Comparison of ENCODE assay signal across 19 cellular contexts in the genomic region with DNA sequence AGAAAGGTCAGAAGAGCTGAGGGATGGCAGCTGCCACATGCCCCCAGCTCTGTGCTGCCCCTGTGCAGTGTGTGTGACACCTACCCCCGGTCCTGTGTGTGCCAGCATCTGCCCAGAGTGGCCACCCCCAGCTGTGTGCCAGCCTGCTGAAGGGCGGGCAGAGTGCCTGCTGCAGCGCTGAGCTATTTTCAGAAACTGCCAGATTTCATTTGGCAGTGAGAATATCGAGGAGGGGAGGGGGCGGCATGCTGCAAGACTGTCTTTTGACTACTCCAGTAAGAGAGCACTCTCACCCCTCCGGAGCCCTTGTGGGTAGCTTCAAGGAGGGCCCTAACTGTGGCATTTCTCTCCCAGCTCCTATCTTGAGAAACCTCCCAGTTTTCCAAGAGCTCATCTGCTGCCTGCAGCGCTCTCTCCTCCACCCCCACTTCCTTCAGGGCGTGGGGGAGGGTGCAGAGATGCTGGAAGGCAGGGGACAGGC. TPM values are rescaled to one million over a fixed set of nuclear protein-coding genes. Genes with fewer than 3 reads are reported as not detected.
DNase-seq lines count a peak whose midpoint lies in the region; ATAC-seq and TF ChIP-seq lines count a peak whose summit lies in the region.
"Had no signal": no experiment of that assay in that cellular context is flagged by ENCODE, and none has a peak within 500 bp of the region (broad histone marks: within the 10 kb centered on the region; RNA-seq: fewer than 3 reads in every experiment).

No MANE protein-coding gene starts in this region.

- H3K27ac ChIP-seq in heart left ventricle: peak overlapping the region; percentile 62 to 97 (median 84)
- H3K27ac ChIP-seq in neutrophil: peak overlapping the region; percentile 57
- no peak overlapping the region for H3K27ac ChIP-seq in WERI-Rb-1
- H3K27ac ChIP-seq: esophagus muscularis mucosa, vagina had no signal

- ATAC-seq in heart left ventricle (peak; percentile 89 to 93 (median 90)), GM21723 (IDR thresholded peaks at IDR 0.05; ENCODE audit: unreplicated experiment) (no peak), HG03097 (IDR thresholded peaks at IDR 0.05; ENCODE audit: low FRiP score, unreplicated experiment) (no peak)
- ATAC-seq: left lobe of liver; stimulated activated memory B cell treated with anti-CD40 and anti-IgM and Interleukin-4, amounts not matched to agents 10 μg/mL and 1 μg/mL and 100 μg/mL, for 72 hours had no signal

- intact Hi-C loops in heart left ventricle (cut with DNase I): loop anchor here in 1 of 10 donors (2.0 kb wide), 1 partner anchor 31 kb away; no protein-coding TSS in a partner anchor

- peaks cover 0 to 74% (median 27%) of the 10 kb centered on the region in 12 donors for H3K4me1 ChIP-seq in heart left ventricle
- H3K4me1 ChIP-seq in neutrophil (ENCODE audit: control insufficient read depth in 1 of 2, insufficient read depth in 1 of 2, low read depth in 1 of 2, low read length in 1 of 2): peaks cover 5 to 7% of the 10 kb centered on the region in 2 experiments
- H3K4me1 ChIP-seq: HAP-1, vagina had no signal

- peaks cover 0 to 61% (median 18%) of the 10 kb centered on the region in 9 donors for H3K36me3 ChIP-seq in heart left ventricle
- H3K36me3 ChIP-seq in neutrophil: peaks cover 66% of the 10 kb centered on the region
- peaks cover 6% of the 10 kb centered on the region; the same call in 1 of the 2 replicates for H3K36me3 ChIP-seq in WERI-Rb-1

- H3K9me3 ChIP-seq in heart left ventricle (no peaks in the 10 kb centered on the region), neutrophil (no peaks in the 10 kb centered on the region), WERI-Rb-1 (ENCODE audit: severe bottlenecking) (no peaks in the 10 kb centered on the region)
- H3K9me3 ChIP-seq: esophagus muscularis mucosa, HAP-1, vagina had no signal

- TF ChIP-seq POLR2A in heart left ventricle (IDR thresholded peaks at IDR 0.05): no peak

- no peaks in the 10 kb centered on the region for H3K27me3 ChIP-seq in heart left ventricle
- H3K27me3 ChIP-seq in neutrophil: no peaks in the 10 kb centered on the region
- no peaks in the 10 kb centered on the region for H3K27me3 ChIP-seq in WERI-Rb-1 (ENCODE audit: insufficient read depth, low read depth, severe bottlenecking)
- H3K27me3 ChIP-seq: esophagus muscularis mucosa, vagina had no signal

- no peak for TF ChIP-seq CTCF in heart left ventricle (IDR thresholded peaks at IDR 0.05)
- TF ChIP-seq CTCF in neutrophil (IDR thresholded peaks at IDR 0.05): no peak
- TF ChIP-seq CTCF in WERI-Rb-1 (IDR thresholded peaks at IDR 0.05; ENCODE audit: low read depth, low read length): no peak

- in situ Hi-C loops in ACHN (cut with HindIII; ENCODE audit: low pct_ligation_motif_present, low pct_unique_long_range_greater_than_20kb, low sequenced_read_pairs): no loop called here

- no peak overlapping the region for H3K4me3 ChIP-seq in heart left ventricle
- no peak overlapping the region for H3K4me3 ChIP-seq in neutrophil (ENCODE audit: low read depth in 1 of 2, low read length in 1 of 2)
- H3K4me3 ChIP-seq in WERI-Rb-1 (ENCODE audit: low read depth, low read length): no peak overlapping the region
- H3K4me3 ChIP-seq: esophagus muscularis mucosa, HAP-1, vagina had no signal

- peak in 9 of 14 donors; percentile 23 to 57 (median 34) for DNase-seq in C1 segment of cervical spinal cord (lab: John Stamatoyannopoulos, UW)
- peak; percentile 18 for DNase-seq in NCI-H2227 (lab: John Stamatoyannopoulos, UW; ENCODE audit: unreplicated experiment)
- DNase-seq in heart left ventricle: peak; percentile 83 to 92 (median 87)
- no peak for DNase-seq in WERI-Rb-1
- DNase-seq in ACHN: no peak
- DNase-seq: activated CD4-positive, alpha-beta T cell treated with anti-CD3 and anti-CD28 coated beads, Interleukin-2, amount 50 U/mL, for 1 hour; EL; KBM-7; NCI-H1105; NCI-H345; T1000 had no signal

- WGBS in heart left ventricle, 4 donors: 30 to 45% (median 37%) methylated on average over 5 to 8 of the region's 8 CpGs

RNA-seq across cellular contexts. Expression of a gene that starts 25.2 kb away (rescaled TPM):
- total RNA-seq in heart left ventricle: 1 to 10 TPM; 2.9 to 6.7 (median 4.8) TPM
- polyA plus RNA-seq in heart left ventricle: 1 to 10 TPM; 2.0 to 2.1 TPM
- total RNA-seq: left lobe of liver had no signal

RNA-seq across cellular contexts. Expression of a gene that starts 32.5 kb away (rescaled TPM):
- 100 to 1,000 TPM; 239 to 398 (median 316) TPM for total RNA-seq in heart left ventricle
- polyA plus RNA-seq in heart left ventricle: 100 to 1,000 TPM; 226 to 247 TPM

RNA-seq across cellular contexts. Expression of a gene that starts 37.9 kb away (rescaled TPM):
- total RNA-seq in heart left ventricle: 10 to 100 TPM; 10.1 to 57.0 (median 20.3) TPM
- polyA plus RNA-seq in heart left ventricle: 10 to 100 TPM in 1 of 2 donors, 1 to 10 TPM in 1; 6.9 to 30.1 TPM

Comparison
In these comparisons a context has a peak if more than half of its experiments do, and no peak if none do; other contexts are left out.
1. DNase-seq: peak in C1 segment of cervical spinal cord (9 of 14), NCI-H2227 (single experiment) and heart left ventricle (5 of 5); none in WERI-Rb-1 (single experiment) and ACHN (single experiment).
2. ATAC-seq: peak in heart left ventricle (4 of 4); none in GM21723 (single experiment) and HG03097 (single experiment).